13 cellular contexts compared by ENCODE assay signal in genomic region chr20:4573564-4574355, GRCh38.
DNase-seq lines count a peak whose midpoint lies in the region; TF ChIP-seq lines count a peak whose summit lies in the region.
"Had no signal": no experiment of that assay in that cellular context is flagged by ENCODE, and none has a peak within 500 bp of the region (broad histone marks: within the 10 kb centered on the region; RNA-seq: fewer than 3 reads in every experiment).

No MANE protein-coding gene starts in this region.

- no peak for TF ChIP-seq CTCF in HEK293 (tag by site-specific recombination; IDR thresholded peaks at IDR 0.05)

- DNase-seq in adipocyte (ENCODE audit: low read depth), result peak; percentile 75
- DNase-seq in inferior parietal cortex (ENCODE audit: extremely low spot score), result peak; percentile 25
- no peak for DNase-seq in NCI-H187 (lab: John Stamatoyannopoulos, UW)
- DNase-seq in activated CD4-positive, alpha-beta memory T cell treated with anti-CD3 and anti-CD28 coated beads, Interleukin-2, amount 10 ng/mL, durations not matched to agents 7 days and 5 days, result no peak
- DNase-seq in DMS79 treated with DMSO at 0.1 percent for 48 hours (lab: John Stamatoyannopoulos, UW), result no peak
- DNase-seq in NK-92 treated with Interleukin-12 subunit alpha and Interleukin-12 subunit beta, amount 100 ng/mL, for 24 hours (lab: John Stamatoyannopoulos, UW), result no peak
- DNase-seq: activated CD4-positive, alpha-beta T cell treated with anti-CD3 and anti-CD28 coated beads, Interleukin-2, amount 10 ng/mL, durations not matched to agents 7 days and 5 days; GOT3; NCI-H1048; stimulated activated CD4-positive, alpha-beta T cell treated with anti-CD3 and anti-CD28 coated beads, Interleukin-1b, Interleukin-23, amount 100 ng/mL, for 48 hours; testis had no signal

- H3K9ac ChIP-seq in adipocyte (ENCODE audit: low read length), result no peak overlapping the region

- no peaks in the 10 kb centered on the region for H3K4me1 ChIP-seq in ACC112 (ENCODE audit: control insufficient read depth, insufficient read depth, low read length, unreplicated experiment)
- peaks cover 10% of the 10 kb centered on the region for H3K4me1 ChIP-seq in HEK293 (ENCODE audit: control insufficient read depth, insufficient read depth, low read length)
- H3K4me1 ChIP-seq in adipocyte (ENCODE audit: control insufficient read depth, insufficient read depth, low read length), result peaks cover 4% of the 10 kb centered on the region
- H3K4me1 ChIP-seq: testis had no signal

- H3K27me3 ChIP-seq in ACC112 (ENCODE audit: insufficient read depth, low read length) (peaks cover 11% of the 10 kb centered on the region; the same call in 1 of the 2 replicates), adipocyte (replicated peaks; ENCODE audit: control insufficient read depth, insufficient read depth, low read length) (no peaks in the 10 kb centered on the region)
- H3K27me3 ChIP-seq: testis had no signal

- H3K79me2 ChIP-seq in ACC112 (ENCODE audit: control insufficient read depth, insufficient read depth, low read length, unreplicated experiment), result no peaks in the 10 kb centered on the region

- no peaks in the 10 kb centered on the region for H3K36me3 Mint-ChIP-seq in activated CD4-positive, alpha-beta memory T cell treated with anti-CD3 and anti-CD28 coated beads, Interleukin-2, amount 10 ng/mL, durations not matched to agents 7 days and 5 days (ENCODE audit: low read depth)

- no peaks in the 10 kb centered on the region for H3K9me3 Mint-ChIP-seq in activated CD4-positive, alpha-beta memory T cell treated with anti-CD3 and anti-CD28 coated beads, Interleukin-2, amount 10 ng/mL, durations not matched to agents 7 days and 5 days
- H3K9me3 Mint-ChIP-seq: activated CD4-positive, alpha-beta T cell treated with anti-CD3 and anti-CD28 coated beads, Interleukin-2, amount 10 ng/mL, durations not matched to agents 7 days and 5 days had no signal

- no peak overlapping the region for H3K4me3 Mint-ChIP-seq in activated CD4-positive, alpha-beta memory T cell treated with anti-CD3 and anti-CD28 coated beads, Interleukin-2, amount 10 ng/mL, durations not matched to agents 7 days and 5 days
- H3K4me3 Mint-ChIP-seq: activated CD4-positive, alpha-beta T cell treated with anti-CD3 and anti-CD28 coated beads, Interleukin-2, amount 10 ng/mL, durations not matched to agents 7 days and 5 days had no signal

- CTCF ChIA-PET in HEK293 (lab: Yijun Ruan, JAX), result interaction anchor here (0.6 to 1.7 kb wide), 2 partner anchors 19 to 1296 kb away, joined by 4 to 5 read pairs; no protein-coding TSS in a partner anchor
- CTCF ChIA-PET in activated CD4-positive, alpha-beta memory T cell treated with anti-CD3 and anti-CD28 coated beads, Interleukin-2, amount 10 ng/mL, durations not matched to agents 7 days and 5 days (lab: Charles Lee), result no interaction called here

- H3K4me1 Mint-ChIP-seq in activated CD4-positive, alpha-beta memory T cell treated with anti-CD3 and anti-CD28 coated beads, Interleukin-2, amount 10 ng/mL, durations not matched to agents 7 days and 5 days, result peaks cover 2% of the 10 kb centered on the region

- H3K9me3 ChIP-seq in HEK293 (ENCODE audit: control insufficient read depth, insufficient read depth, low read depth, low read length), result no peaks in the 10 kb centered on the region
- no peaks in the 10 kb centered on the region for H3K9me3 ChIP-seq in adipocyte (ENCODE audit: control insufficient read depth, low read length)
- H3K9me3 ChIP-seq: testis had no signal

- H2AFZ ChIP-seq in ACC112 (ENCODE audit: low read length, unreplicated experiment), result no peak overlapping the region

- H3K27ac Mint-ChIP-seq in activated CD4-positive, alpha-beta memory T cell treated with anti-CD3 and anti-CD28 coated beads, Interleukin-2, amount 10 ng/mL, durations not matched to agents 7 days and 5 days, result no peak overlapping the region
- H3K27ac Mint-ChIP-seq: activated CD4-positive, alpha-beta T cell treated with anti-CD3 and anti-CD28 coated beads, Interleukin-2, amount 10 ng/mL, durations not matched to agents 7 days and 5 days had no signal

- H3K27me3 Mint-ChIP-seq in activated CD4-positive, alpha-beta memory T cell treated with anti-CD3 and anti-CD28 coated beads, Interleukin-2, amount 10 ng/mL, durations not matched to agents 7 days and 5 days, result peaks cover 39% of the 10 kb centered on the region

- POLR2A ChIA-PET in HEK293 (lab: Yijun Ruan, JAX), result no interaction called here
- POLR2A ChIA-PET in activated CD4-positive, alpha-beta memory T cell treated with anti-CD3 and anti-CD28 coated beads, Interleukin-2, amount 10 ng/mL, durations not matched to agents 7 days and 5 days (lab: Charles Lee), result no interaction called here

- H3K4me3 ChIP-seq in ACC112 (ENCODE audit: low read depth, low read length), result no peak overlapping the region
- no peak overlapping the region for H3K4me3 ChIP-seq in HEK293 (ENCODE audit: low read depth, low read length)
- H3K4me3 ChIP-seq in adipocyte (ENCODE audit: low read length), result no peak overlapping the region
- H3K4me3 ChIP-seq: testis had no signal

- H3K36me3 ChIP-seq in ACC112 (ENCODE audit: insufficient read depth, low read length) (no peaks in the 10 kb centered on the region), HEK293 (ENCODE audit: control insufficient read depth in 2 of 2, insufficient read depth in 1 of 2, low read length in 2 of 2) (no peaks in the 10 kb centered on the region), adipocyte (ENCODE audit: control insufficient read depth, insufficient read depth, low read length, severe bottlenecking) (no peaks in the 10 kb centered on the region)

- peak overlapping the region; percentile 44 for H3K27ac ChIP-seq in ACC112 (ENCODE audit: low read depth, low read length)
- H3K27ac ChIP-seq in HEK293 (ENCODE audit: extremely low read depth, low read depth, low read length), result peak overlapping the region; percentile 49
- H3K27ac ChIP-seq: testis had no signal

TF ChIP-seq in HEK293, 187 proteins besides CTCF, POLR2A, EP300 and RAD21 (continues in another document):
- TF ChIP-seq ZNF266 (tag by site-specific recombination; IDR thresholded peaks at IDR 0.05; ENCODE audit: low read depth), result no peak
- peak; percentile 42; the same call in 1 of the 2 replicates for TF ChIP-seq KLF17 (tag by site-specific recombination; IDR thresholded peaks at IDR 0.05)
- peak; percentile 75 for TF ChIP-seq ATF2 (tag by site-specific recombination; IDR thresholded peaks at IDR 0.05; ENCODE audit: low read depth)
- TF ChIP-seq ZFP3 (tag by site-specific recombination; IDR thresholded peaks at IDR 0.05; ENCODE audit: low read depth), result no peak
- no peak for TF ChIP-seq ZNF37A (tag by site-specific recombination; IDR thresholded peaks at IDR 0.05)
- TF ChIP-seq SP7 (tag by site-specific recombination; IDR thresholded peaks at IDR 0.05), result peak; percentile 87
- peak; percentile 46 for TF ChIP-seq PRDM6 (tag by site-specific recombination; IDR thresholded peaks at IDR 0.05)
- no peak for TF ChIP-seq ZNF214 (tag by site-specific recombination; IDR thresholded peaks at IDR 0.05; ENCODE audit: borderline replicate concordance)
- TF ChIP-seq ZNF324 (tag by site-specific recombination; IDR thresholded peaks at IDR 0.05), result 0 out of 2 replicates have a peak, but pooled peaks have one; percentile 47

Comparison
In these comparisons a context has a peak if more than half of its experiments do, and no peak if none do; other contexts are left out.
1. DNase-seq: peak in adipocyte (single experiment) and inferior parietal cortex (single experiment); none in NCI-H187 (0 of 2), activated CD4-positive, alpha-beta memory T cell treated with anti-CD3 and anti-CD28 coated beads, Interleukin-2, amount 10 ng/mL, durations not matched to agents 7 days and 5 days (single experiment), DMS79 treated with DMSO at 0.1 percent for 48 hours (single experiment) and NK-92 treated with Interleukin-12 subunit alpha and Interleukin-12 subunit beta, amount 100 ng/mL, for 24 hours (single experiment).